In genomic region chr9:111994831-111995458, GRCh38 we compare ENCODE assay signal across 11 cellular contexts.
DNase-seq lines count a peak whose midpoint lies in the region; ATAC-seq and TF ChIP-seq lines count a peak whose summit lies in the region.
"Had no signal": no experiment of that assay in that cellular context is flagged by ENCODE, and none has a peak within 500 bp of the region (broad histone marks: within the 10 kb centered on the region; RNA-seq: fewer than 3 reads in every experiment).

No MANE protein-coding gene starts in this region.

- intact Hi-C loops in upper lobe of right lung (cut with DNase I) (no loop called here), aorta (cut with DNase I) (no loop called here)

- H3K4me3 ChIP-seq in upper lobe of right lung: no peak overlapping the region
- H3K4me3 ChIP-seq in aorta (ENCODE audit: low read length in 2 of 2): no peak overlapping the region

- no peak for TF ChIP-seq CTCF in upper lobe of right lung (IDR thresholded peaks at IDR 0.05)

- H3K27ac ChIP-seq in upper lobe of right lung (no peak overlapping the region), aorta (ENCODE audit: low read depth in 1 of 2, low read length in 2 of 2) (no peak overlapping the region)

- H3K9me3 ChIP-seq in upper lobe of right lung (no peaks in the 10 kb centered on the region), aorta (ENCODE audit: control insufficient read depth, low read length) (peaks cover 2% of the 10 kb centered on the region)

- H3K27me3 ChIP-seq in upper lobe of right lung (no peaks in the 10 kb centered on the region), aorta (ENCODE audit: control insufficient read depth in 1 of 2, insufficient read depth in 2 of 2, low read length in 1 of 2) (no peaks in the 10 kb centered on the region)

- H3K4me1 ChIP-seq in upper lobe of right lung (no peaks in the 10 kb centered on the region), aorta (ENCODE audit: control insufficient read depth in 1 of 2, insufficient read depth in 2 of 2, low read length in 2 of 2) (no peaks in the 10 kb centered on the region)

- ATAC-seq in HG03175 (IDR thresholded peaks at IDR 0.05; ENCODE audit: unreplicated experiment) (peak; percentile 68), upper lobe of right lung (peak; percentile 79), aorta (ENCODE audit: low FRiP score) (no peak)
- ATAC-seq: natural killer cell, Panc1 had no signal

- H3K36me3 ChIP-seq in upper lobe of right lung (no peaks in the 10 kb centered on the region), aorta (ENCODE audit: control insufficient read depth in 1 of 2, insufficient read depth in 2 of 2, low read length in 1 of 2) (no peaks in the 10 kb centered on the region)

- WGBS in aorta, 2 donors: 89 to 92% methylated on average over 10 of the region's 10 CpGs

- peak; percentile 19 for DNase-seq in stimulated activated CD4-positive, alpha-beta T cell treated with anti-CD3 and anti-CD28 coated beads, Interleukin-4, amount 100 ng/mL, for 24 hours
- no peak for DNase-seq in stimulated activated CD4-positive, alpha-beta T cell treated with anti-CD3 and anti-CD28 coated beads, Interleukin-4, amount 100 ng/mL, for 4 hours
- DNase-seq in dermis blood vessel endothelial cell: peak; percentile 81
- DNase-seq in upper lobe of right lung: no peak
- DNase-seq in SK-N-DZ (ENCODE audit: low spot score): no peak
- no peak for DNase-seq in aorta
- DNase-seq in NCI-H1436 (lab: John Stamatoyannopoulos, UW): no peak
- DNase-seq: GOT3, natural killer cell had no signal

Comparison
In these comparisons a context has a peak if more than half of its experiments do, and no peak if none do; other contexts are left out.
1. DNase-seq: peak in stimulated activated CD4-positive, alpha-beta T cell treated with anti-CD3 and anti-CD28 coated beads, Interleukin-4, amount 100 ng/mL, for 24 hours (single experiment) and dermis blood vessel endothelial cell (single experiment); none in stimulated activated CD4-positive, alpha-beta T cell treated with anti-CD3 and anti-CD28 coated beads, Interleukin-4, amount 100 ng/mL, for 4 hours (0 of 2), upper lobe of right lung (single experiment), SK-N-DZ (single experiment), aorta (0 of 2) and NCI-H1436 (single experiment).